In the genomic region with DNA sequence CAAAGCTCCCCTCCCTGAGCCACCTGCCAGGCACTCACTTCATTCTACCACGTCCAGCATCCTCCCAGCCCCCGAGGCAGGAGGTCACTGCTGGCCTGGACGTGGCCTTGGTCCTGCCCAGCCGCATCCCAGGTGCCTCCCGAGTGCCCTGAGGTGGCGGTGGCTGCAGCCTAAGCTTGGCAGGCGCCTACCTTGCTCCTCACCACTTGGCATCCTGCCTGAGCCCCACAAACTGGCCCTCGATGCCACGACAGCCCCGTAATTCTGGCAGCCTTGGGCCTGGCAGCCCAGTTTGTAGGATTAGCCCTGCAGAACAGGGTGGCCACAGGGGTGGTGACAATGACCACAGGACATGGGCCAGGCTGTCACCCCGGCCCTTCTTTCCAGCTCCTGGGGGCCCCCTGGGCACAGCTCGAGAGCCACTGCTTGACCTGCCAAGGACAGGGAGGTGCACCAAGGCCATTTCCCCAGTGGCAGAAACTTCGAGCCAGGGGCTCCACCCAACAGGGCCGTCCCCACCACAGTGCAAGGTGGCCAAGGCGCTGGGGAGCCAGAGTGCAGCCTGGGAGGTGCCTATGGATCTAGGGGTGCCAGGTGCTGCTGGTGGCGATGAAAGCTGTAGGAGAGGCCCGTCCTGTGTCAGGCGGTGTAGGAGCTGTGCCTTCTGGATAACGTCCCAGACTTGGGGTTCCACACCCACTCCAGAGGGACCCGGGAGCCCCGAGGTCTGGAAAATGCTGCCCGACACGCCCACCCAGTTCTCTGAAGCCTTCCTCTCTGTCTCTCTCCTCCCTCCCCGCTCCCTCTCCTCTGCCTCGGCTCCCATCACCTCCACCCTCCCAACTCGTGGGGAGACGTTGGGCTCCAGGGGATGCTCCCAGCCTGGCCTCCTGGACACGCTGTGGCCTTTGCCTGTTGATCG, we compare ENCODE assay signal across 21 cellular contexts. TPM values are rescaled to one million over a fixed set of nuclear protein-coding genes. Genes with fewer than 3 reads are reported as not detected.
DNase-seq lines count a peak whose midpoint lies in the region; ATAC-seq and TF ChIP-seq lines count a peak whose summit lies in the region.
"Had no signal": no experiment of that assay in that cellular context is flagged by ENCODE, and none has a peak within 500 bp of the region (broad histone marks: within the 10 kb centered on the region; RNA-seq: fewer than 3 reads in every experiment).

No MANE protein-coding gene starts in this region.

- no peak overlapping the region for H2AFZ ChIP-seq in H9 (ENCODE audit: low read length)
- H2AFZ ChIP-seq: PC-9 had no signal

- H4K20me1 ChIP-seq in H9 (ENCODE audit: control insufficient read depth, insufficient read depth, insufficient read length), result no peaks in the 10 kb centered on the region

- DNase-seq in 8988T (peak; percentile 15), H9 (no peak), left cardiac atrium (peak; percentile 17), posterior vena cava (ENCODE audit: low spot score) (peak; percentile 79), OCI-M1 (lab: John Stamatoyannopoulos, UW) (no peak), prostate gland (ENCODE audit: low spot score) (no peak), superior temporal gyrus (ENCODE audit: extremely low spot score) (no peak), NCI-H510A (lab: John Stamatoyannopoulos, UW) (no peak)
- DNase-seq: DMS79 treated with DMSO at 0.1 percent for 48 hours, NCI-H1048, NCI-H146, NCI-H2081 treated with DMSO at 0.1 percent for 48 hours, NCI-H2227 treated with DMSO at 0.1 percent for 48 hours, NCI-H69, SHP77 had no signal

- no peaks in the 10 kb centered on the region for H3K9me3 Mint-ChIP-seq in H9
- H3K9me3 Mint-ChIP-seq: CD4-positive, alpha-beta T cell had no signal

- H3K27ac Mint-ChIP-seq in H9, result no peak overlapping the region; a peak in 1 of 7 replicates
- H3K27ac Mint-ChIP-seq: CD4-positive, alpha-beta T cell had no signal

- no peak overlapping the region for H3K4me3 Mint-ChIP-seq in H9
- H3K4me3 Mint-ChIP-seq: CD4-positive, alpha-beta T cell had no signal

- no peak overlapping the region for H3K4me3 ChIP-seq in prostate gland
- H3K4me3 ChIP-seq: A549, K562, PC-9 had no signal

- no peak overlapping the region for H3K56ac ChIP-seq in H9 (ENCODE audit: insufficient read length, low read depth, low read length)

- no peak overlapping the region for H2BK20ac ChIP-seq in H9 (ENCODE audit: low read depth, low read length, poor library complexity, severe bottlenecking)

- TF ChIP-seq CTCF in H9 (conservative IDR thresholded peaks at IDR 0.05) (no peak), prostate gland (IDR thresholded peaks at IDR 0.05) (no peak)

- peaks cover 0 to 8% of the 10 kb centered on the region in 2 experiments; a peak in 1 of 4 replicates for H3K4me1 Mint-ChIP-seq in H9

- no peak overlapping the region for H3K9ac ChIP-seq in H9 (ENCODE audit: extremely low read depth, insufficient read length, low read length)

- no peaks in the 10 kb centered on the region for H3K36me3 ChIP-seq in prostate gland

- no peaks in the 10 kb centered on the region for H3K27me3 ChIP-seq in H9 (ENCODE audit: insufficient read depth, low read length)
- H3K27me3 ChIP-seq in prostate gland (replicated peaks; ENCODE audit: insufficient read depth), result peaks cover 4% of the 10 kb centered on the region

- peak overlapping the region; percentile 8; the same call in 1 of the 2 replicates for H3K14ac ChIP-seq in H9 (ENCODE audit: insufficient read depth, low read length)

- no peaks in the 10 kb centered on the region for H3K9me3 ChIP-seq in H9 (ENCODE audit: control insufficient read depth, low read depth, low read length)
- no peaks in the 10 kb centered on the region for H3K9me3 ChIP-seq in prostate gland
- H3K9me3 ChIP-seq: A549 had no signal

- H3K18ac ChIP-seq in H9 (ENCODE audit: insufficient read length, low read depth, low read length), result no peak overlapping the region

- no CpG with 5 or more reads among the region's 29 CpGs for WGBS in H9 (ENCODE audit: extremely low coverage, insufficient read length, low lambda C conversion rate)
- WGBS in prostate gland, result 83% methylated on average over 29 of the region's 29 CpGs

- H3K23me2 ChIP-seq in H9 (ENCODE audit: insufficient read length, low read depth, low read length, poor library complexity, severe bottlenecking), result no peaks in the 10 kb centered on the region

- H3K36me3 Mint-ChIP-seq in H9 (ENCODE audit: insufficient read depth in 1 of 3, low read depth in 3 of 3), result no peaks in the 10 kb centered on the region

- H3K4me2 ChIP-seq in H9 (ENCODE audit: insufficient read depth, insufficient read length, low read length), result no peak overlapping the region
- H3K4me2 ChIP-seq: A549, PC-9 had no signal

- no peak for TF ChIP-seq POLR2A in prostate gland (IDR thresholded peaks at IDR 0.05)

- no peak overlapping the region for H4K8ac ChIP-seq in H9 (replicated peaks; ENCODE audit: insufficient read length, low read depth, low read length)

- H3K4me1 ChIP-seq in H9 (ENCODE audit: insufficient read depth, low read length) (no peaks in the 10 kb centered on the region), prostate gland (replicated peaks) (no peaks in the 10 kb centered on the region)
- H3K4me1 ChIP-seq: A549 had no signal

- no peak overlapping the region for H3K27ac ChIP-seq in H9 (ENCODE audit: insufficient read length, low read depth, low read length)
- H3K27ac ChIP-seq in prostate gland, result no peak overlapping the region
- H3K27ac ChIP-seq: A549, HL-60, PC-9 had no signal

- H2AK5ac ChIP-seq in H9 (ENCODE audit: insufficient read length, low read length), result no peak overlapping the region

- H2BK120ac ChIP-seq in H9 (ENCODE audit: low read depth, low read length, poor library complexity, severe bottlenecking), result no peak overlapping the region

- H3K27me3 Mint-ChIP-seq in H9 (ENCODE audit: low read depth), result no peaks in the 10 kb centered on the region
- H3K27me3 Mint-ChIP-seq: CD4-positive, alpha-beta T cell had no signal

- intact Hi-C loops in left cardiac atrium (cut with DNase I) (no loop called here), posterior vena cava (cut with DNase I) (no loop called here), prostate gland (cut with DNase I) (no loop called here)

- peak in 1 of 2 donors; percentile 34 for ATAC-seq in left cardiac atrium
- ATAC-seq: A549, HCT116, K562 had no signal

- H3K23ac ChIP-seq in H9 (ENCODE audit: insufficient read length, low read depth, low read length), result no peak overlapping the region

- H2BK12ac ChIP-seq in H9 (ENCODE audit: insufficient read length, low read depth, low read length), result no peak overlapping the region

- H4K5ac ChIP-seq in H9 (ENCODE audit: insufficient read length, low read depth, low read length), result no peak overlapping the region

- no peak overlapping the region for H3T11ph ChIP-seq in H9 (ENCODE audit: low read length)

- no peaks in the 10 kb centered on the region for H3K79me2 ChIP-seq in H9 (ENCODE audit: insufficient read depth, low read length)

- no peak overlapping the region for H4K91ac ChIP-seq in H9 (ENCODE audit: insufficient read length, low read depth, low read length)

- no peak overlapping the region for H3K4ac ChIP-seq in H9 (ENCODE audit: low read depth, low read length)

- H3K79me1 ChIP-seq in H9 (ENCODE audit: insufficient read depth, low read depth, low read length, poor library complexity, severe bottlenecking), result no peaks in the 10 kb centered on the region

- H2BK5ac ChIP-seq in H9 (ENCODE audit: insufficient read length, low read length), result no peak overlapping the region

- no peak overlapping the region for H2BK15ac ChIP-seq in H9 (ENCODE audit: low read depth, low read length)

RNA-seq across cellular contexts. Expression of a gene that starts 18.4 kb away (rescaled TPM):
- 7.3 and 7.7 TPM in 2 replicates for total RNA-seq in H9 (2021)
- 10 to 100 TPM in 1 of 2 donors, 1 to 10 TPM in 1; 4.4 to 10.4 TPM for total RNA-seq in left cardiac atrium
- total RNA-seq in posterior vena cava, result 1 to 10 TPM; 2.7 to 5.0 TPM
- 10 to 100 TPM in 1 of 2 donors, 1 to 10 TPM in 1; 2.9 to 22.1 TPM for total RNA-seq in prostate gland

Comparison
In these comparisons a context has a peak if more than half of its experiments do, and no peak if none do; other contexts are left out.
1. DNase-seq: peak in 8988T (single experiment), left cardiac atrium (single experiment) and posterior vena cava (single experiment); none in H9 (single experiment), OCI-M1 (single experiment), prostate gland (single experiment), superior temporal gyrus (single experiment) and NCI-H510A (single experiment).